Comparison of ENCODE assay signal across 19 cellular contexts in the genomic region with DNA sequence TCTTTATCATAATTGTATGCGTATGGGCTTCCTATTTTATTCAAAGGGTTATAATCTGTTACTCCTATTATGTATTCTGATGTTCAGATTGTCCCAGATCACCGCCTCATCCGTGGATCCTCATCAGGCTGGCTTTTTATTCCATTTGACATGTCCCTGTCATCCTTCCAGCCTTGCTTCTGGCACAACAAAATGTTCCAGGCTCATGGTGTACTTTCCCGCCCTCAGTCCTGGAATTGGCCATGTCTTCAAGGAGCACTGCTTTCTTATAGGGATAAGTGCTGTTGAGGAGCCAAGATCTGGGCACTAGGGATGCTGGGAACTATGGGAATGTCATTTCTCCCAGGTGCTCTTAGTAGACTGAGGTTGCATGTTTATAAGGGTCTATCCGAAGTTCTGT.
DNase-seq lines count a peak whose midpoint lies in the region; ATAC-seq and TF ChIP-seq lines count a peak whose summit lies in the region.
"Had no signal": no experiment of that assay in that cellular context is flagged by ENCODE, and none has a peak within 500 bp of the region (broad histone marks: within the 10 kb centered on the region; RNA-seq: fewer than 3 reads in every experiment).

No MANE protein-coding gene starts in this region.

- no peak for TF ChIP-seq EP300 in SK-N-SH (IDR thresholded peaks at IDR 0.05; ENCODE audit: borderline replicate concordance in 1 of 2, low read depth in 1 of 2, low read length in 1 of 2)

- H3K27ac Mint-ChIP-seq in activated CD8-positive, alpha-beta memory T cell treated with anti-CD3 and anti-CD28 coated beads, Interleukin-2, amount 10 ng/mL, durations not matched to agents 7 days and 5 days = peak overlapping the region; percentile 69
- peak overlapping the region in 4 of 6 donors; percentile 7 to 68 (median 48) for H3K27ac Mint-ChIP-seq in immature natural killer cell
- H3K27ac Mint-ChIP-seq in stimulated activated naive B cell treated with anti-CD40 and anti-IgM and Interleukin-4, amounts not matched to agents 10 μg/mL and 1 μg/mL and 100 μg/mL, for 72 hours = peak overlapping the region; percentile 52

- no peak for TF ChIP-seq RAD21 in SK-N-SH (IDR thresholded peaks at IDR 0.05; ENCODE audit: low read length)

- no peaks in the 10 kb centered on the region for H3F3A ChIP-seq in SK-N-SH (replicated peaks; ENCODE audit: insufficient read depth)

- POLR2A ChIA-PET in SK-N-SH (lab: Yijun Ruan, JAX) = no interaction called here

- H3K9me2 ChIP-seq in SK-N-SH = no peaks in the 10 kb centered on the region

- no peak overlapping the region for H3K9ac ChIP-seq in SK-N-SH
- H3K9ac ChIP-seq: parathyroid adenoma had no signal

- H3K36me3 ChIP-seq in SK-N-SH (replicated peaks in 1 of 2; ENCODE audit: control insufficient read depth in 1 of 2, insufficient read depth in 2 of 2, low read length in 1 of 2) = peaks cover 0 to 5% of the 10 kb centered on the region in 2 experiments

- H3K4me3 ChIP-seq in SK-N-SH (ENCODE audit: low read depth in 2 of 2, low read length in 1 of 2) = no peak overlapping the region
- H3K4me3 ChIP-seq: lung had no signal

- H3K27ac ChIP-seq in SK-N-SH (ENCODE audit: low read depth in 2 of 2, low read length in 1 of 2) = no peak overlapping the region
- H3K27ac ChIP-seq: parathyroid adenoma, VCaP had no signal

- H2AFZ ChIP-seq in SK-N-SH (ENCODE audit: low read depth) = no peak overlapping the region
- H2AFZ ChIP-seq: parathyroid adenoma had no signal

- H3K4me1 Mint-ChIP-seq in activated CD8-positive, alpha-beta memory T cell treated with anti-CD3 and anti-CD28 coated beads, Interleukin-2, amount 10 ng/mL, durations not matched to agents 7 days and 5 days = peaks cover 45% of the 10 kb centered on the region
- peaks cover 59 to 93% of the 10 kb centered on the region in 2 donors for H3K4me1 Mint-ChIP-seq in immature natural killer cell
- peaks cover 53 to 92% of the 10 kb centered on the region in 2 donors for H3K4me1 Mint-ChIP-seq in stimulated activated naive B cell treated with anti-CD40 and anti-IgM and Interleukin-4, amounts not matched to agents 10 μg/mL and 1 μg/mL and 100 μg/mL, for 72 hours

- CTCF ChIA-PET in activated CD8-positive, alpha-beta memory T cell treated with anti-CD3 and anti-CD28 coated beads, Interleukin-2, amount 10 ng/mL, durations not matched to agents 7 days and 5 days (lab: Charles Lee) = no interaction called here
- CTCF ChIA-PET in SK-N-SH (lab: Yijun Ruan, JAX) = interaction anchor here (2.2 kb wide), 1 partner anchor 63 kb away, joined by 4 read pairs; no protein-coding TSS in a partner anchor

- H3K36me3 Mint-ChIP-seq in activated CD8-positive, alpha-beta memory T cell treated with anti-CD3 and anti-CD28 coated beads, Interleukin-2, amount 10 ng/mL, durations not matched to agents 7 days and 5 days = peaks cover 42% of the 10 kb centered on the region
- H3K36me3 Mint-ChIP-seq in immature natural killer cell = peaks cover 4 to 6% (median 4%) of the 10 kb centered on the region in 3 donors
- peaks cover 27 to 53% of the 10 kb centered on the region in 2 donors for H3K36me3 Mint-ChIP-seq in stimulated activated naive B cell treated with anti-CD40 and anti-IgM and Interleukin-4, amounts not matched to agents 10 μg/mL and 1 μg/mL and 100 μg/mL, for 72 hours

- H3K27me3 ChIP-seq in SK-N-SH (ENCODE audit: insufficient read depth) = no peaks in the 10 kb centered on the region

- H3K9me3 ChIP-seq in SK-N-SH = no peaks in the 10 kb centered on the region

- no peaks in the 10 kb centered on the region for H3K9me3 Mint-ChIP-seq in activated CD8-positive, alpha-beta memory T cell treated with anti-CD3 and anti-CD28 coated beads, Interleukin-2, amount 10 ng/mL, durations not matched to agents 7 days and 5 days (ENCODE audit: low read depth)
- no peaks in the 10 kb centered on the region for H3K9me3 Mint-ChIP-seq in immature natural killer cell
- no peaks in the 10 kb centered on the region for H3K9me3 Mint-ChIP-seq in stimulated activated naive B cell treated with anti-CD40 and anti-IgM and Interleukin-4, amounts not matched to agents 10 μg/mL and 1 μg/mL and 100 μg/mL, for 72 hours
- H3K9me3 Mint-ChIP-seq: CD14-positive monocyte had no signal

- WGBS in SK-N-SH (ENCODE audit: low lambda C conversion rate) = 96% methylated on average over 4 of the region's 5 CpGs

- peaks cover 0 to 9% of the 10 kb centered on the region in 2 experiments; a peak in 3 of 4 replicates for H3K4me1 ChIP-seq in SK-N-SH (ENCODE audit: control insufficient read depth in 1 of 2, insufficient read depth in 2 of 2, low read depth in 1 of 2, low read length in 1 of 2)
- H3K4me1 ChIP-seq: parathyroid adenoma had no signal

- H3K4me3 Mint-ChIP-seq in activated CD8-positive, alpha-beta memory T cell treated with anti-CD3 and anti-CD28 coated beads, Interleukin-2, amount 10 ng/mL, durations not matched to agents 7 days and 5 days = peak overlapping the region; percentile 39
- H3K4me3 Mint-ChIP-seq in immature natural killer cell = peak overlapping the region in 1 of 5 donors; percentile 46
- H3K4me3 Mint-ChIP-seq in stimulated activated naive B cell treated with anti-CD40 and anti-IgM and Interleukin-4, amounts not matched to agents 10 μg/mL and 1 μg/mL and 100 μg/mL, for 72 hours = no peak overlapping the region
- H3K4me3 Mint-ChIP-seq: CD14-positive monocyte had no signal

- no peaks in the 10 kb centered on the region for H3K27me3 Mint-ChIP-seq in activated CD8-positive, alpha-beta memory T cell treated with anti-CD3 and anti-CD28 coated beads, Interleukin-2, amount 10 ng/mL, durations not matched to agents 7 days and 5 days
- H3K27me3 Mint-ChIP-seq in immature natural killer cell (ENCODE audit: low read depth in 3 of 3) = peaks cover 0 to 2% (median 0%) of the 10 kb centered on the region in 3 donors
- no peaks in the 10 kb centered on the region for H3K27me3 Mint-ChIP-seq in stimulated activated naive B cell treated with anti-CD40 and anti-IgM and Interleukin-4, amounts not matched to agents 10 μg/mL and 1 μg/mL and 100 μg/mL, for 72 hours

- DNase-seq in activated CD8-positive, alpha-beta memory T cell treated with anti-CD3 and anti-CD28 coated beads, Interleukin-2, amount 10 ng/mL, durations not matched to agents 7 days and 5 days = no peak
- no peak for DNase-seq in activated CD8-positive, alpha-beta memory T cell treated with anti-CD3 and anti-CD28 coated beads, Interleukin-2, amount 50 U/mL, for 4 hours
- DNase-seq in cerebellar cortex (ENCODE audit: low spot score) (peak; percentile 94), immature natural killer cell (no peak), HK-2 (ENCODE audit: unreplicated experiment) (no peak), SK-N-SH (no peak), NCI-H1930 (lab: John Stamatoyannopoulos, UW) (no peak)
- no peak for DNase-seq in stimulated activated naive B cell treated with anti-CD40 and anti-IgM and Interleukin-4, amounts not matched to agents 10 μg/mL and 1 μg/mL and 100 μg/mL, for 72 hours
- DNase-seq: activated effector memory CD4-positive, alpha-beta T cell treated with Interleukin-2 at 50 U/mL for 16 hours; DMS 273 treated with DMSO at 0.1 percent for 48 hours; GDM1; NCI-H526; SHP77 treated with DMSO at 0.1 percent for 48 hours; small intestine; stimulated activated CD4-positive, alpha-beta T cell treated with anti-CD3 and anti-CD28 coated beads, Interleukin-4, amount 100 ng/mL, for 24 hours had no signal

- H3K4me2 ChIP-seq in SK-N-SH = no peak overlapping the region

- H3K79me2 ChIP-seq in SK-N-SH (ENCODE audit: insufficient read depth) = 0 out of 2 replicates have a peak, but pooled peaks cover 3% of the 10 kb centered on the region

- H4K20me1 ChIP-seq in SK-N-SH (ENCODE audit: insufficient read depth) = 0 out of 2 replicates have a peak, but pooled peaks cover 4% of the 10 kb centered on the region

- TF ChIP-seq CTCF in SK-N-SH (IDR thresholded peaks at IDR 0.05) = no peak

- ATAC-seq in activated CD8-positive, alpha-beta memory T cell treated with anti-CD3 and anti-CD28 coated beads, Interleukin-2, amount 10 ng/mL, durations not matched to agents 7 days and 5 days = no peak
- ATAC-seq in stimulated activated naive B cell treated with anti-CD40 and anti-IgM and Interleukin-4, amounts not matched to agents 10 μg/mL and 1 μg/mL and 100 μg/mL, for 72 hours (replicated peaks) = no peak

TF ChIP-seq in SK-N-SH, 30 proteins besides CTCF, POLR2A, EP300 and RAD21:
- no peak for TF ChIP-seq GABPA (IDR thresholded peaks at IDR 0.05; ENCODE audit: low read depth)
- no peak for TF ChIP-seq YY1 (IDR thresholded peaks at IDR 0.05; ENCODE audit: low read depth)
- no peak for TF ChIP-seq MEF2A (IDR thresholded peaks at IDR 0.05; ENCODE audit: borderline replicate concordance, low read depth)
- no peak for TF ChIP-seq RXRA (IDR thresholded peaks at IDR 0.05; ENCODE audit: borderline replicate concordance, low read depth)
- TF ChIP-seq, protein P1, sequence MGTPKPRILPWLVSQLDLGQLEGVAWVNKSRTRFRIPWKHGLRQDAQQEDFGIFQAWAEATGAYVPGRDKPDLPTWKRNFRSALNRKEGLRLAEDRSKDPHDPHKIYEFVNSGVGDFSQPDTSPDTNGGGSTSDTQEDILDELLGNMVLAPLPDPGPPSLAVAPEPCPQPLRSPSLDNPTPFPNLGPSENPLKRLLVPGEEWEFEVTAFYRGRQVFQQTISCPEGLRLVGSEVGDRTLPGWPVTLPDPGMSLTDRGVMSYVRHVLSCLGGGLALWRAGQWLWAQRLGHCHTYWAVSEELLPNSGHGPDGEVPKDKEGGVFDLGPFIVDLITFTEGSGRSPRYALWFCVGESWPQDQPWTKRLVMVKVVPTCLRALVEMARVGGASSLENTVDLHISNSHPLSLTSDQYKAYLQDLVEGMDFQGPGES (IDR thresholded peaks at IDR 0.05; ENCODE audit: low read depth, low read length) = no peak
- TF ChIP-seq EZH2phosphoT487 (IDR thresholded peaks at IDR 0.05; ENCODE audit: borderline replicate concordance, low read depth) = no peak
- TF ChIP-seq, protein P2, sequence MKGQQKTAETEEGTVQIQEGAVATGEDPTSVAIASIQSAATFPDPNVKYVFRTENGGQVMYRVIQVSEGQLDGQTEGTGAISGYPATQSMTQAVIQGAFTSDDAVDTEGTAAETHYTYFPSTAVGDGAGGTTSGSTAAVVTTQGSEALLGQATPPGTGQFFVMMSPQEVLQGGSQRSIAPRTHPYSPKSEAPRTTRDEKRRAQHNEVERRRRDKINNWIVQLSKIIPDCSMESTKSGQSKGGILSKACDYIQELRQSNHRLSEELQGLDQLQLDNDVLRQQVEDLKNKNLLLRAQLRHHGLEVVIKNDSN (IDR thresholded peaks at IDR 0.05; ENCODE audit: borderline replicate concordance, low read depth) = no peak
- no peak for TF ChIP-seq NRF1 (IDR thresholded peaks at IDR 0.05; ENCODE audit: low read depth, low read length)
